Comparison of ENCODE assay signal across 8 cellular contexts in the genomic region with DNA sequence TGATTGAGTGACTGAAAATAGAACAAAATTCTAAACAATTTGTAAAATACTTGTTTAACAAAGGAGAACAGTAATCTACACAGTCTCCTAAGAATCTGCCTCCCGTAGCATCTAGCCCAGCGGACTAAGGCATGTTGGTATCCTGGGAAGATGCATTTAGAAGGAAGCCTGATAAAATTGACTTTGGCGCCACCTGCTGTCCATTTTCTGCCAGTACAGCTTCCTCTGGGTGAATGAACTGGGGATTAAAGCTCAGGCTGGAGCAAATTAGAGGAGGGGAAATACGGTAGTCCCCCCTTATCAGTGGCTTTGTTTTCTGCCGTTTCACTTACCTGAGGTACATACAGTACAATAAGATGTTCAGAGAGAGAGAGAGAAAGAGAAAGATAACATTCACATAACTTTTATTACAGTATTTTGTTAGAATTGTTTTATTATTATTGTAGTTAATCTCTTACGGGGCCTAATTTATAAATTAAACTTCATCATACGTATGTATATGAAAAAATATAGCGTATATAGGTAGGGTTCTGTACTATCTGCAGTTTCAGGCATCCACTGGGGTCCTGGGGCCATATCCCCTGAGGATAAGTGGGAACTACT.
DNase-seq lines count a peak whose midpoint lies in the region; ATAC-seq and TF ChIP-seq lines count a peak whose summit lies in the region.

No MANE protein-coding gene starts in this region.

- no peak for TF ChIP-seq POLR2A in HCT116 (IDR thresholded peaks at IDR 0.05; ENCODE audit: borderline replicate concordance, extremely low read depth, insufficient read depth, insufficient read length)

- H3K79me2 ChIP-seq in HCT116 (ENCODE audit: insufficient read depth, low read length) = no peaks in the 10 kb centered on the region

- H3K4me1 ChIP-seq in HCT116 (ENCODE audit: control insufficient read depth in 1 of 2, insufficient read depth in 2 of 2, low read length in 2 of 2) = no peaks in the 10 kb centered on the region
- H3K4me1 ChIP-seq in colonic mucosa = no peaks in the 10 kb centered on the region
- no peaks in the 10 kb centered on the region for H3K4me1 ChIP-seq in left lung

- RAD21 ChIA-PET in HCT116 (lab: Charles Lee; ENCODE audit: low non-redundant PET in 1 of 2, low total read pairs in 2 of 2, uncharacterized antibody in 2 of 2, unreplicated experiment in 2 of 2) = interaction anchor here in 1 of 2 experiments (0.9 kb wide), 1 partner anchor 597 kb away, joined by 4 read pairs; no protein-coding TSS in a partner anchor

- H3K36me3 ChIP-seq in HCT116 (ENCODE audit: control insufficient read depth in 1 of 2, insufficient read depth in 2 of 2, low read length in 2 of 2) (no peaks in the 10 kb centered on the region), colonic mucosa (no peaks in the 10 kb centered on the region), left lung (no peaks in the 10 kb centered on the region)

- no TSS peak for BruUV-seq in HCT116 (replicated peaks; lab: Mats Ljungman, UMichigan)

- peak; percentile 71 to 94 (median 81); a peak in 5 of 6 replicates for TF ChIP-seq CTCF in HCT116 (IDR thresholded peaks at IDR 0.05 in 2 of 3, conservative IDR thresholded peaks at IDR 0.05 in 1 of 3; ENCODE audit: borderline replicate concordance in 1 of 3, insufficient read depth in 1 of 3, low read depth in 2 of 3, low read length in 2 of 3)
- peak; percentile 80 for TF ChIP-seq CTCF in colonic mucosa (IDR thresholded peaks at IDR 0.05)
- TF ChIP-seq CTCF in left lung (IDR thresholded peaks at IDR 0.05) = peak; percentile 86 to 91

- no peaks in the 10 kb centered on the region for H3K27me3 ChIP-seq in HCT116 (ENCODE audit: insufficient read depth, low read length)
- H3K27me3 ChIP-seq in colonic mucosa = no peaks in the 10 kb centered on the region
- no peaks in the 10 kb centered on the region for H3K27me3 ChIP-seq in left lung

- H3K4me3 Mint-ChIP-seq in activated CD4-positive, alpha-beta T cell treated with anti-CD3 and anti-CD28 coated beads for 36 hours = no peak overlapping the region

- no peak overlapping the region for H3K4me3 ChIP-seq in HCT116 (replicated peaks in 1 of 2; ENCODE audit: low read depth in 1 of 2, low read length in 2 of 2)
- H3K4me3 ChIP-seq in colonic mucosa = no peak overlapping the region
- no peak overlapping the region for H3K4me3 ChIP-seq in left lung

- POLR2A ChIA-PET in HCT116 (lab: Charles Lee) = interaction anchor here (0.9 kb wide), 1 partner anchor 31 kb away, joined by 3 read pairs; no protein-coding TSS in a partner anchor
- POLR2A ChIA-PET in activated CD4-positive, alpha-beta T cell treated with anti-CD3 and anti-CD28 coated beads for 36 hours (lab: Charles Lee) = no interaction called here

- H3K4me2 ChIP-seq in HCT116 (ENCODE audit: low read length) = peak overlapping the region; percentile 15; the same call in 1 of the 2 replicates

- H3K9me3 Mint-ChIP-seq in activated CD4-positive, alpha-beta T cell treated with anti-CD3 and anti-CD28 coated beads for 36 hours (ENCODE audit: low read depth) = no peaks in the 10 kb centered on the region

- CTCF ChIA-PET in HCT116 (lab: Charles Lee) = interaction anchor here (0.6 to 1.4 kb wide), 16 partner anchors 8 to 1431 kb away, joined by 3 to 10 read pairs (median 3); no protein-coding TSS in a partner anchor
- CTCF ChIA-PET in activated CD4-positive, alpha-beta T cell treated with anti-CD3 and anti-CD28 coated beads for 36 hours (lab: Charles Lee) = interaction anchor here (0.6 to 2.2 kb wide), 15 partner anchors 9 to 723 kb away, joined by 3 to 8 read pairs (median 4); no protein-coding TSS in a partner anchor

- H3K27ac ChIP-seq in HCT116 (ENCODE audit: low read depth, low read length) (no peak overlapping the region), colonic mucosa (no peak overlapping the region), left lung (no peak overlapping the region)

- H3K27ac Mint-ChIP-seq in activated CD4-positive, alpha-beta T cell treated with anti-CD3 and anti-CD28 coated beads for 36 hours = no peak overlapping the region

- peak; percentile 94 for TF ChIP-seq RAD21 in HCT116 (IDR thresholded peaks at IDR 0.05; ENCODE audit: low read depth)

- no peaks in the 10 kb centered on the region for H3K4me1 Mint-ChIP-seq in activated CD4-positive, alpha-beta T cell treated with anti-CD3 and anti-CD28 coated beads for 36 hours

- ATAC-seq in HCT116 = peak; percentile 93
- ATAC-seq in activated CD4-positive, alpha-beta T cell treated with anti-CD3 and anti-CD28 coated beads for 36 hours = peak; percentile 57
- ATAC-seq in left lung = peak; percentile 90
- no peak for ATAC-seq in HG03520 (IDR thresholded peaks at IDR 0.05; ENCODE audit: unreplicated experiment)

- H3K9me2 ChIP-seq in HCT116 (ENCODE audit: insufficient read depth) = no peaks in the 10 kb centered on the region

- H3K27me3 Mint-ChIP-seq in activated CD4-positive, alpha-beta T cell treated with anti-CD3 and anti-CD28 coated beads for 36 hours = peaks cover 7% of the 10 kb centered on the region

- H3K36me3 Mint-ChIP-seq in activated CD4-positive, alpha-beta T cell treated with anti-CD3 and anti-CD28 coated beads for 36 hours (ENCODE audit: low read depth) = no peaks in the 10 kb centered on the region

- H3K9me3 ChIP-seq in HCT116 (ENCODE audit: control insufficient read depth in 1 of 2, insufficient read depth in 1 of 2, low read depth in 1 of 2, low read length in 2 of 2) (no peaks in the 10 kb centered on the region), colonic mucosa (no peaks in the 10 kb centered on the region), left lung (no peaks in the 10 kb centered on the region)

- peak; percentile 74 for DNase-seq in Daoy (ENCODE audit: low read depth)
- peak; percentile 59 for DNase-seq in HCT116 (ENCODE audit: low read depth, low spot score)
- DNase-seq in NCI-H2227 treated with DMSO at 0.1 percent for 48 hours (lab: John Stamatoyannopoulos, UW) = peak; percentile 69
- DNase-seq in activated CD4-positive, alpha-beta T cell treated with anti-CD3 and anti-CD28 coated beads for 36 hours = peak; percentile 79
- peak; percentile 74 for DNase-seq in colonic mucosa
- peak in 1 of 2 donors; percentile 49 for DNase-seq in left lung
- peak in 2 of 3 donors; percentile 55 to 58 for DNase-seq in stimulated activated CD4-positive, alpha-beta T cell treated with anti-CD3 and anti-CD28 coated beads, TNF-alpha, amount 100 ng/mL, for 1 hour (ENCODE audit: low read depth in 3 of 3, low spot score in 1 of 3)

- intact Hi-C loops in HCT116 (cut with micrococcal nuclease) (loop anchor here (1.0 to 10.0 kb wide), 6 partner anchors 30 to 1660 kb away; no protein-coding TSS in a partner anchor), colonic mucosa (cut with DNase I) (no loop called here), left lung (cut with DNase I) (loop anchor here in 1 of 2 donors (10.0 kb wide), 1 partner anchor 600 kb away; no protein-coding TSS in a partner anchor)
- intact Hi-C loops in activated CD4-positive, alpha-beta T cell treated with anti-CD3 and anti-CD28 coated beads for 36 hours (cut with DNase I, micrococcal nuclease) = loop anchor here (1.0 to 10.0 kb wide), 9 partner anchors 30 to 1970 kb away; no protein-coding TSS in a partner anchor

- H3K9ac ChIP-seq in HCT116 (ENCODE audit: low read length) = no peak overlapping the region
- H3K9ac ChIP-seq in colonic mucosa (ENCODE audit: low read depth in 2 of 2, low read length in 2 of 2) = no peak overlapping the region

- peak overlapping the region; percentile 89 for H2AFZ ChIP-seq in HCT116 (ENCODE audit: low read depth, low read length, poor library complexity, severe bottlenecking)

- no peaks in the 10 kb centered on the region for H4K20me1 ChIP-seq in HCT116 (ENCODE audit: insufficient read depth)

TF ChIP-seq in HCT116, 20 proteins besides CTCF, POLR2A, EP300 and RAD21:
- TF ChIP-seq, protein P1, sequence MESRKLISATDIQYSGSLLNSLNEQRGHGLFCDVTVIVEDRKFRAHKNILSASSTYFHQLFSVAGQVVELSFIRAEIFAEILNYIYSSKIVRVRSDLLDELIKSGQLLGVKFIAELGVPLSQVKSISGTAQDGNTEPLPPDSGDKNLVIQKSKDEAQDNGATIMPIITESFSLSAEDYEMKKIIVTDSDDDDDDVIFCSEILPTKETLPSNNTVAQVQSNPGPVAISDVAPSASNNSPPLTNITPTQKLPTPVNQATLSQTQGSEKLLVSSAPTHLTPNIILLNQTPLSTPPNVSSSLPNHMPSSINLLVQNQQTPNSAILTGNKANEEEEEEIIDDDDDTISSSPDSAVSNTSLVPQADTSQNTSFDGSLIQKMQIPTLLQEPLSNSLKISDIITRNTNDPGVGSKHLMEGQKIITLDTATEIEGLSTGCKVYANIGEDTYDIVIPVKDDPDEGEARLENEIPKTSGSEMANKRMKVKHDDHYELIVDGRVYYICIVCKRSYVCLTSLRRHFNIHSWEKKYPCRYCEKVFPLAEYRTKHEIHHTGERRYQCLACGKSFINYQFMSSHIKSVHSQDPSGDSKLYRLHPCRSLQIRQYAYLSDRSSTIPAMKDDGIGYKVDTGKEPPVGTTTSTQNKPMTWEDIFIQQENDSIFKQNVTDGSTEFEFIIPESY (IDR thresholded peaks at IDR 0.05; ENCODE audit: extremely low read depth, insufficient replicate concordance, low read length) = no peak
- TF ChIP-seq EZH2 (IDR thresholded peaks at IDR 0.05) (no peak), FOSL1 (IDR thresholded peaks at IDR 0.05; ENCODE audit: low read depth) (no peak), SRF (IDR thresholded peaks at IDR 0.05; ENCODE audit: low read depth) (no peak), SP1 (IDR thresholded peaks at IDR 0.05; ENCODE audit: low read depth) (no peak), JUND (IDR thresholded peaks at IDR 0.05) (no peak), MAX (IDR thresholded peaks at IDR 0.05) (no peak), EGR1 (IDR thresholded peaks at IDR 0.05; ENCODE audit: low read depth) (no peak), ZNF274 (IDR thresholded peaks at IDR 0.05; ENCODE audit: low read depth, low read length) (no peak), POLR2AphosphoS5 (IDR thresholded peaks at IDR 0.05; ENCODE audit: low read depth, low read length) (no peak), SIN3A (IDR thresholded peaks at IDR 0.05; ENCODE audit: low read depth) (no peak), CEBPB (IDR thresholded peaks at IDR 0.05; ENCODE audit: low read depth) (no peak)
TF ChIP-seq in HCT116: peak in this region for 0.
